Comparison of ENCODE assay signal across 7 cellular contexts in genomic region chr3:4720316-4721075, GRCh38.
A peak's percentile ranks its signal among the peaks of the same experiment; 100 is the strongest.
DNase-seq lines count a peak whose midpoint lies in the region; ATAC-seq and TF ChIP-seq lines count a peak whose summit lies in the region.

No MANE protein-coding gene starts in this region.

- H3K9me3 ChIP-seq in adipocyte (ENCODE audit: control insufficient read depth, low read length): no peaks in the 10 kb centered on the region
- no peaks in the 10 kb centered on the region for H3K9me3 ChIP-seq in heart right ventricle

- peak; percentile 76 to 82 (median 78) for ATAC-seq in heart right ventricle
- peak; percentile 84 for ATAC-seq in sciatic nerve
- ATAC-seq in HG03520 (IDR thresholded peaks at IDR 0.05; ENCODE audit: unreplicated experiment): no peak
- no peak for ATAC-seq in HG03457 (IDR thresholded peaks at IDR 0.05; ENCODE audit: unreplicated experiment)

- H3K9ac ChIP-seq in adipocyte (ENCODE audit: low read length): no peak overlapping the region

- H3K27ac ChIP-seq in heart right ventricle: peak overlapping the region in 8 of 10 donors; percentile 27 to 79 (median 70)

- peak; percentile 48; the same call in 1 of the 2 replicates for TF ChIP-seq CTCF in LNCAP (IDR thresholded peaks at IDR 0.05)
- TF ChIP-seq CTCF in heart right ventricle (IDR thresholded peaks at IDR 0.05): peak in 8 of 9 donors; percentile 47 to 75 (median 64)

- intact Hi-C loops in heart right ventricle (cut with DNase I) (loop anchor here in 9 of 10 donors (2.0 to 10.0 kb wide), 11 partner anchors 52 to 307 kb away; partner anchors contain the start of gene BHLHE40 (in 2 of the 9)), sciatic nerve (cut with DNase I) (no loop called here)

- H3K4me1 ChIP-seq in adipocyte (ENCODE audit: control insufficient read depth, insufficient read depth, low read length) (peaks cover 45% of the 10 kb centered on the region), heart right ventricle (peaks cover 12 to 75% (median 45%) of the 10 kb centered on the region in 9 donors)

- WGBS in heart right ventricle, 2 donors: 37 to 42% methylated on average over 12 of the region's 12 CpGs

- peak; percentile 64 for DNase-seq in GM04504 (ENCODE audit: low read depth)
- peak; percentile 61 for DNase-seq in adipocyte (ENCODE audit: low read depth)
- peak; percentile 29 to 87 for DNase-seq in heart right ventricle
- DNase-seq in sciatic nerve (ENCODE audit: low spot score): peak; percentile 73

- H3K27me3 ChIP-seq in adipocyte (replicated peaks; ENCODE audit: control insufficient read depth, insufficient read depth, low read length) (no peaks in the 10 kb centered on the region), heart right ventricle (no peaks in the 10 kb centered on the region)

- no peak overlapping the region for H3K4me3 ChIP-seq in adipocyte (ENCODE audit: low read length)
- no peak overlapping the region for H3K4me3 ChIP-seq in heart right ventricle

- no peaks in the 10 kb centered on the region for H3K36me3 ChIP-seq in adipocyte (ENCODE audit: control insufficient read depth, insufficient read depth, low read length, severe bottlenecking)
- peaks cover 0 to 22% (median 0%) of the 10 kb centered on the region in 9 donors for H3K36me3 ChIP-seq in heart right ventricle

Comparison
In these comparisons a context has a peak if more than half of its experiments do, and no peak if none do; other contexts are left out.
1. ATAC-seq: peak in heart right ventricle (8 of 8) and sciatic nerve (single experiment); none in HG03520 (single experiment) and HG03457 (single experiment).
2. Peak in every context shown above with its lines, with median percentiles within 50 percentile points of each other: DNase-seq.